Comparison of ENCODE assay signal across 11 cellular contexts in the genomic region with DNA sequence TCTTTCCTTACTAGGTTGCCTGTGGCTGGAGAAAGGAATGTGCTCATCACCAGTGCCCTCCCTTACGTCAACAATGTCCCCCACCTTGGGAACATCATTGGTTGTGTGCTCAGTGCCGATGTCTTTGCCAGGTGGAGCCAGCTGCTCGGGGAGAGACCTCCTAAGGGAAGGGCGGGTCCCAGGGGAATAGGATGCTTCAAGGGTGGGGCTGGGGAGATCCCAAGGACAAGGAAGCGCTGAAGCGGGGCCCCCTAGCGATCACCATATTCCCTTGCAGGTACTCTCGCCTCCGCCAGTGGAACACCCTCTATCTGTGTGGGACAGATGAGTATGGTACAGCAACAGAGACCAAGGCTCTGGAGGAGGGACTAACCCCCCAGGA. TPM values are rescaled to one million over a fixed set of nuclear protein-coding genes. Genes with fewer than 3 reads are reported as not detected.
DNase-seq lines count a peak whose midpoint lies in the region; ATAC-seq and TF ChIP-seq lines count a peak whose summit lies in the region.
"Had no signal": no experiment of that assay in that cellular context is flagged by ENCODE, and none has a peak within 500 bp of the region (broad histone marks: within the 10 kb centered on the region; RNA-seq: fewer than 3 reads in every experiment).

No MANE protein-coding gene starts in this region.

- no peak for ATAC-seq in activated naive CD8-positive, alpha-beta T cell treated with anti-CD3 and anti-CD28 coated beads, Interleukin-2, amount 50 U/mL, for 24 hours
- no peak for ATAC-seq in HG03097 (IDR thresholded peaks at IDR 0.05; ENCODE audit: low FRiP score, unreplicated experiment)

- TF ChIP-seq CTCF in 22Rv1 (IDR thresholded peaks at IDR 0.05) (0 out of 2 replicates have a peak, but pooled peaks have one; percentile 6), vagina (IDR thresholded peaks at IDR 0.05) (no peak)

- no peaks in the 10 kb centered on the region for H3K27me3 ChIP-seq in vagina

- peaks cover 60% of the 10 kb centered on the region for H3K36me3 Mint-ChIP-seq in activated naive CD8-positive, alpha-beta T cell treated with anti-CD3 and anti-CD28 coated beads, Interleukin-2, amount 50 U/mL, for 24 hours (ENCODE audit: low read depth)

- no peak overlapping the region for H3K4me3 Mint-ChIP-seq in activated naive CD8-positive, alpha-beta T cell treated with anti-CD3 and anti-CD28 coated beads, Interleukin-2, amount 50 U/mL, for 24 hours
- H3K4me3 Mint-ChIP-seq: activated naive CD4-positive, alpha-beta T cell treated with anti-CD3 and anti-CD28 coated beads for 36 hours had no signal

- no peak overlapping the region for H3K4me3 ChIP-seq in vagina

- peak overlapping the region; percentile 30 for H3K27ac Mint-ChIP-seq in activated naive CD8-positive, alpha-beta T cell treated with anti-CD3 and anti-CD28 coated beads, Interleukin-2, amount 50 U/mL, for 24 hours
- H3K27ac Mint-ChIP-seq: activated naive CD4-positive, alpha-beta T cell treated with anti-CD3 and anti-CD28 coated beads for 36 hours had no signal

- peaks cover 0 to 67% of the 10 kb centered on the region in 2 donors for H3K36me3 ChIP-seq in vagina

- intact Hi-C loops in vagina (cut with DNase I) = no loop called here

- TF ChIP-seq POLR2A in vagina (IDR thresholded peaks at IDR 0.05) = no peak

- H3K9me3 ChIP-seq in vagina = no peaks in the 10 kb centered on the region

- no peak for DNase-seq in activated naive CD8-positive, alpha-beta T cell treated with anti-CD3 and anti-CD28 coated beads, Interleukin-2, amount 50 U/mL, for 24 hours
- no peak for DNase-seq in vagina (ENCODE audit: extremely low spot score in 2 of 2)
- DNase-seq: activated CD8-positive, alpha-beta memory T cell treated with anti-CD3 and anti-CD28 coated beads for 24 hours; activated naive CD4-positive, alpha-beta T cell treated with anti-CD3 and anti-CD28 coated beads for 36 hours; cerebellar nuclear complex; DMS153; erythroblast; NCI-H187 treated with DMSO at 0.1 percent for 48 hours; stimulated activated CD8-positive, alpha-beta memory T cell treated with anti-CD3 and anti-CD28 coated beads, Interleukin-4, amount 100 ng/mL, for 48 hours had no signal

- peaks cover 3% of the 10 kb centered on the region for H3K4me1 Mint-ChIP-seq in activated naive CD8-positive, alpha-beta T cell treated with anti-CD3 and anti-CD28 coated beads, Interleukin-2, amount 50 U/mL, for 24 hours

- no peaks in the 10 kb centered on the region for H3K4me1 ChIP-seq in vagina

- no peaks in the 10 kb centered on the region for H3K9me3 Mint-ChIP-seq in activated naive CD8-positive, alpha-beta T cell treated with anti-CD3 and anti-CD28 coated beads, Interleukin-2, amount 50 U/mL, for 24 hours
- H3K9me3 Mint-ChIP-seq: activated naive CD4-positive, alpha-beta T cell treated with anti-CD3 and anti-CD28 coated beads for 36 hours had no signal

- no peak overlapping the region for H3K27ac ChIP-seq in 22Rv1
- H3K27ac ChIP-seq in vagina = no peak overlapping the region

- H3K27me3 Mint-ChIP-seq in activated naive CD8-positive, alpha-beta T cell treated with anti-CD3 and anti-CD28 coated beads, Interleukin-2, amount 50 U/mL, for 24 hours = no peaks in the 10 kb centered on the region

RNA-seq across cellular contexts. Expression of gene MARS1, which starts 10.3 kb away (rescaled TPM):
- 71.2 TPM for total RNA-seq in vagina

RNA-seq across cellular contexts. Expression of gene ARHGAP9, which starts 18.5 kb away (rescaled TPM):
- 28.7 TPM for total RNA-seq in vagina

RNA-seq across cellular contexts. Expression of gene DDIT3, which starts 22.2 kb away (rescaled TPM):
- total RNA-seq in vagina = 25.0 TPM

RNA-seq across cellular contexts. Expression of gene MBD6, which starts 24.5 kb away (rescaled TPM):
- total RNA-seq in vagina = 26.8 TPM

RNA-seq across cellular contexts. Expression of gene GLI1, which starts 38.5 kb away (rescaled TPM):
- 0.25 TPM for total RNA-seq in vagina
- total RNA-seq: activated naive CD4-positive, alpha-beta T cell treated with anti-CD3 and anti-CD28 coated beads for 36 hours had no signal
